In genomic region chr10:73529089-73529832, GRCh38 we compare ENCODE assay signal across 8 cellular contexts. TPM values are rescaled to one million over a fixed set of nuclear protein-coding genes. Genes with fewer than 3 reads are reported as not detected.
DNase-seq lines count a peak whose midpoint lies in the region; ATAC-seq, FAIRE-seq and TF ChIP-seq lines count a peak whose summit lies in the region.

No MANE protein-coding gene starts in this region.

- no peak overlapping the region for H3K4ac ChIP-seq in IMR-90 (ENCODE audit: low read depth, low read length)

- H3K27me3 Mint-ChIP-seq in naive thymus-derived CD4-positive, alpha-beta T cell = peaks cover 0 to 2% (median 0%) of the 10 kb centered on the region in 5 donors

- H3K79me2 ChIP-seq in OCI-LY1 (ENCODE audit: insufficient read depth, low read length) = no peaks in the 10 kb centered on the region

- H4K20me1 ChIP-seq in IMR-90 (ENCODE audit: insufficient read depth, low read length) (no peaks in the 10 kb centered on the region), OCI-LY1 (ENCODE audit: insufficient read depth, low read length) (no peaks in the 10 kb centered on the region)

- H3K4me2 ChIP-seq in IMR-90 (ENCODE audit: low read depth, low read length) (no peak overlapping the region), OCI-LY1 (ENCODE audit: low read length) (no peak overlapping the region)

- TF ChIP-seq CTCF in IMR-90 (conservative IDR thresholded peaks at IDR 0.05; ENCODE audit: low read depth, low read length) (peak; percentile 91), OCI-LY1 (IDR thresholded peaks at IDR 0.05; ENCODE audit: low read length) (peak; percentile 72)

- WGBS in IMR-90 (ENCODE audit: extremely low coverage in 2 of 2, insufficient read length in 1 of 2), 2 experiments = no CpG with 5 or more reads among the region's 5 CpGs

- H4K91ac ChIP-seq in IMR-90 (ENCODE audit: insufficient read depth, low read depth, low read length) = no peak overlapping the region

- no peak overlapping the region for H2BK20ac ChIP-seq in IMR-90 (ENCODE audit: low read depth, low read length)

- BruUV-seq in IMR-90 (replicated peaks; lab: Mats Ljungman, UMichigan) = no TSS peak

- H2AK5ac ChIP-seq in IMR-90 (ENCODE audit: low read depth, low read length) = no peak overlapping the region; the same call in 1 of the 2 replicates

- H3K18ac ChIP-seq in IMR-90 (ENCODE audit: low read depth, low read length) = no peak overlapping the region

- FAIRE-seq in G401.6 (lab: Jason Lieb, UNC) = peak; percentile 93

- H2BK5ac ChIP-seq in IMR-90 (ENCODE audit: low read depth, low read length, poor library complexity, severe bottlenecking) = no peak overlapping the region

- intact Hi-C loops in IMR-90 (cut with micrococcal nuclease) = loop anchor here (1.0 to 10.0 kb wide), 3 partner anchors 96 to 216 kb away; partner anchors contain the start of gene SEC24C
- intact Hi-C loops in naive thymus-derived CD4-positive, alpha-beta T cell (cut with micrococcal nuclease) = loop anchor here (1.0 to 10.0 kb wide), 4 partner anchors 63 to 346 kb away; partner anchors contain the start of genes CAMK2G (in 1 of the 2) and USP54 (in 1 of the 2)

- H3K9me3 ChIP-seq in IMR-90 (ENCODE audit: control insufficient read depth, insufficient read depth, low read length) = no peaks in the 10 kb centered on the region
- H3K9me3 ChIP-seq in OCI-LY1 (ENCODE audit: low read length) = no peaks in the 10 kb centered on the region
- H3K9me3 ChIP-seq in naive thymus-derived CD4-positive, alpha-beta T cell (ENCODE audit: control insufficient read depth in 2 of 3, low read length in 3 of 3) = no peaks in the 10 kb centered on the region

- H3K36me3 Mint-ChIP-seq in naive thymus-derived CD4-positive, alpha-beta T cell = peaks cover 0 to 10% (median 3%) of the 10 kb centered on the region in 5 donors

- no peak overlapping the region for H3K56ac ChIP-seq in IMR-90 (ENCODE audit: extremely low read depth, insufficient read depth, low read length)

- TF ChIP-seq RAD21 in IMR-90 (IDR thresholded peaks at IDR 0.05; ENCODE audit: low read length) = peak; percentile 95

- in situ Hi-C loops in IMR-90 (cut with MboI; ENCODE audit: low sequenced_read_pairs) = loop anchor here (5.0 kb wide), 1 partner anchor 113 kb away; the partner anchor contains the start of gene MYOZ1

- H3K27me3 ChIP-seq in IMR-90 (ENCODE audit: control insufficient read depth, insufficient read depth, low read length) (no peaks in the 10 kb centered on the region), OCI-LY1 (ENCODE audit: insufficient read depth, low read length) (no peaks in the 10 kb centered on the region)
- no peaks in the 10 kb centered on the region for H3K27me3 ChIP-seq in naive thymus-derived CD4-positive, alpha-beta T cell (ENCODE audit: control insufficient read depth in 2 of 2, insufficient read depth in 2 of 2, low read length in 2 of 2)

- H3K79me1 ChIP-seq in IMR-90 (ENCODE audit: low read depth in 1 of 2, low read length in 2 of 2) = no peaks in the 10 kb centered on the region

- no peaks in the 10 kb centered on the region for H3K4me1 ChIP-seq in IMR-90 (ENCODE audit: control insufficient read depth, insufficient read depth, low read length)
- no peaks in the 10 kb centered on the region for H3K4me1 ChIP-seq in OCI-LY1 (ENCODE audit: insufficient read depth, low read length, severe bottlenecking)
- H3K4me1 ChIP-seq in naive thymus-derived CD4-positive, alpha-beta T cell (ENCODE audit: control insufficient read depth in 2 of 2, insufficient read depth in 2 of 2, low read length in 2 of 2) = no peaks in the 10 kb centered on the region

- dilution Hi-C loops in IMR-90 (cut with HindIII; ENCODE audit: low sequenced_read_pairs, unreplicated experiment) = no loop called here

- H2BK120ac ChIP-seq in IMR-90 (ENCODE audit: low read depth, low read length) = no peak overlapping the region

- H3K9me3 Mint-ChIP-seq in naive thymus-derived CD4-positive, alpha-beta T cell = no peaks in the 10 kb centered on the region

- H3K27ac Mint-ChIP-seq in naive thymus-derived CD4-positive, alpha-beta T cell = no peak overlapping the region

- no peaks in the 10 kb centered on the region for H3K9me1 ChIP-seq in IMR-90 (ENCODE audit: insufficient read depth, low read length)

- no peaks in the 10 kb centered on the region for H3K9me2 ChIP-seq in OCI-LY1 (ENCODE audit: low read depth, low read length)

- H3K36me3 ChIP-seq in IMR-90 (ENCODE audit: control insufficient read depth, insufficient read depth, low read length) (no peaks in the 10 kb centered on the region; the same call in 1 of the 2 replicates), OCI-LY1 (ENCODE audit: insufficient read depth, low read length) (no peaks in the 10 kb centered on the region)
- H3K36me3 ChIP-seq in naive thymus-derived CD4-positive, alpha-beta T cell (ENCODE audit: control insufficient read depth in 2 of 3, insufficient read depth in 3 of 3, low read length in 3 of 3) = no peaks in the 10 kb centered on the region

- H3K27ac ChIP-seq in IMR-90 (ENCODE audit: insufficient read depth, low read length) (no peak overlapping the region), OCI-LY1 (ENCODE audit: low read depth, low read length, poor library complexity, severe bottlenecking) (no peak overlapping the region)
- H3K27ac ChIP-seq in naive thymus-derived CD4-positive, alpha-beta T cell (ENCODE audit: low read depth, low read length) = no peak overlapping the region

- H3K4me3 ChIP-seq in IMR-90 (ENCODE audit: insufficient read depth, low read depth, low read length) (no peak overlapping the region), OCI-LY1 (ENCODE audit: low read depth, low read length, poor library complexity, severe bottlenecking) (no peak overlapping the region)
- no peak overlapping the region for H3K4me3 ChIP-seq in naive thymus-derived CD4-positive, alpha-beta T cell (ENCODE audit: low read length)

- H2AFZ ChIP-seq in IMR-90 (replicated peaks; ENCODE audit: low read length, poor library complexity) = no peak overlapping the region
- H2AFZ ChIP-seq in OCI-LY1 (ENCODE audit: low read length) = no peak overlapping the region

- peak; percentile 96 for ATAC-seq in IMR-90 (ENCODE audit: low read depth)
- peak; percentile 86 for ATAC-seq in esophagus mucosa
- peak; percentile 93 for ATAC-seq in naive thymus-derived CD4-positive, alpha-beta T cell
- no peak for ATAC-seq in HG03135 (IDR thresholded peaks at IDR 0.05; ENCODE audit: unreplicated experiment)

- H3K4me1 Mint-ChIP-seq in naive thymus-derived CD4-positive, alpha-beta T cell = no peaks in the 10 kb centered on the region

- DNase-seq in IMR-90 (peak; percentile 81), activated T-cell treated with anti-CD3 and anti-CD28 coated beads for 24 hours (ENCODE audit: low read depth) (peak; percentile 36), superior temporal gyrus (ENCODE audit: extremely low spot score) (peak; percentile 92)
- DNase-seq in naive thymus-derived CD4-positive, alpha-beta T cell = peak in 8 of 9 donors; percentile 23 to 82 (median 73)

- H3K23ac ChIP-seq in IMR-90 (ENCODE audit: low read depth, low read length) = no peak overlapping the region

- no peaks in the 10 kb centered on the region for H3F3A ChIP-seq in OCI-LY1 (ENCODE audit: insufficient read depth, low read length)

- no peak overlapping the region for H2AK9ac ChIP-seq in IMR-90 (replicated peaks; ENCODE audit: low read depth, low read length, poor library complexity)

- H3K14ac ChIP-seq in IMR-90 (replicated peaks; ENCODE audit: low read depth, low read length) = no peak overlapping the region

- H4K5ac ChIP-seq in IMR-90 (ENCODE audit: low read depth, low read length) = no peak overlapping the region

- CTCF ChIA-PET in IMR-90 (lab: Yijun Ruan, JAX) = interaction anchor here (0.6 to 1.2 kb wide), 3 partner anchors 12 to 114 kb away, joined by 3 to 7 read pairs (median 4); no protein-coding TSS in a partner anchor
- CTCF ChIA-PET in naive thymus-derived CD4-positive, alpha-beta T cell (lab: Charles Lee) = interaction anchor here (0.8 to 7.3 kb wide), 9 partner anchors 9 to 121 kb away, joined by 3 to 89 read pairs (median 5); partner anchors contain the start of gene MYOZ1

- no peak overlapping the region for H3K4me3 Mint-ChIP-seq in naive thymus-derived CD4-positive, alpha-beta T cell

- no peak overlapping the region for H3K9ac ChIP-seq in IMR-90 (ENCODE audit: low read depth, low read length)
- H3K9ac ChIP-seq in OCI-LY1 (ENCODE audit: low read length) = no peak overlapping the region

- no peak overlapping the region for H4K8ac ChIP-seq in IMR-90 (ENCODE audit: low read depth in 2 of 2, low read length in 2 of 2)

- POLR2A ChIA-PET in IMR-90 (lab: Charles Lee; ENCODE audit: unreplicated experiment) = no interaction called here
- POLR2A ChIA-PET in naive thymus-derived CD4-positive, alpha-beta T cell (lab: Charles Lee) = interaction anchor here (1.1 kb wide), 1 partner anchor 98 kb away, joined by 3 read pairs; no protein-coding TSS in a partner anchor

- no peak overlapping the region for H2BK15ac ChIP-seq in IMR-90 (ENCODE audit: low read depth, low read length)

- TF ChIP-seq POLR2A in IMR-90 (IDR thresholded peaks at IDR 0.05; ENCODE audit: low read depth, low read length) = 0 out of 2 replicates have a peak, but pooled peaks have one; percentile 51

TF ChIP-seq in IMR-90, 13 proteins besides CTCF, POLR2A, EP300 and RAD21:
- TF ChIP-seq SMC3 (IDR thresholded peaks at IDR 0.05; ENCODE audit: low read depth, low read length) = peak; percentile 98
- no peak for TF ChIP-seq RCOR1 (IDR thresholded peaks at IDR 0.05; ENCODE audit: insufficient replicate concordance, low read length)
TF ChIP-seq in IMR-90: peak in this region for 1.

RNA-seq across cellular contexts. Expression of gene PPP3CB, which starts 33.4 kb away (rescaled TPM):
- total RNA-seq in IMR-90 (2012; rRNA removed) (22.9 and 40.0 TPM in 2 replicates), esophagus mucosa (19.2 TPM)
- 26.4 and 36.4 TPM in 2 replicates for polyA plus RNA-seq in IMR-90 (2012; rRNA removed)
- 9.5 and 34.7 TPM in 2 replicates for polyA plus RNA-seq in IMR-90 (2012; cell fraction: cytosol; rRNA removed)
- polyA plus RNA-seq in IMR-90 (2012; cell fraction: nucleus; rRNA removed; ENCODE audit: low replicate concordance) = 7.7 and 38.3 TPM in 2 replicates
- 10 to 100 TPM; 25.7 to 44.5 (median 41.4) TPM for total RNA-seq in naive thymus-derived CD4-positive, alpha-beta T cell
- polyA plus RNA-seq in naive thymus-derived CD4-positive, alpha-beta T cell = 1 to 10 TPM; 6.2 to 6.3 TPM

Comparison
In these comparisons a context has a peak if more than half of its experiments do, and no peak if none do; other contexts are left out.
1. DNase-seq: peak in every context shown above with its lines; median percentile 92 in superior temporal gyrus; 81 in IMR-90; 73 in naive thymus-derived CD4-positive, alpha-beta T cell; 36 in activated T-cell treated with anti-CD3 and anti-CD28 coated beads for 24 hours.